10 cellular contexts compared by ENCODE assay signal in the genomic region with DNA sequence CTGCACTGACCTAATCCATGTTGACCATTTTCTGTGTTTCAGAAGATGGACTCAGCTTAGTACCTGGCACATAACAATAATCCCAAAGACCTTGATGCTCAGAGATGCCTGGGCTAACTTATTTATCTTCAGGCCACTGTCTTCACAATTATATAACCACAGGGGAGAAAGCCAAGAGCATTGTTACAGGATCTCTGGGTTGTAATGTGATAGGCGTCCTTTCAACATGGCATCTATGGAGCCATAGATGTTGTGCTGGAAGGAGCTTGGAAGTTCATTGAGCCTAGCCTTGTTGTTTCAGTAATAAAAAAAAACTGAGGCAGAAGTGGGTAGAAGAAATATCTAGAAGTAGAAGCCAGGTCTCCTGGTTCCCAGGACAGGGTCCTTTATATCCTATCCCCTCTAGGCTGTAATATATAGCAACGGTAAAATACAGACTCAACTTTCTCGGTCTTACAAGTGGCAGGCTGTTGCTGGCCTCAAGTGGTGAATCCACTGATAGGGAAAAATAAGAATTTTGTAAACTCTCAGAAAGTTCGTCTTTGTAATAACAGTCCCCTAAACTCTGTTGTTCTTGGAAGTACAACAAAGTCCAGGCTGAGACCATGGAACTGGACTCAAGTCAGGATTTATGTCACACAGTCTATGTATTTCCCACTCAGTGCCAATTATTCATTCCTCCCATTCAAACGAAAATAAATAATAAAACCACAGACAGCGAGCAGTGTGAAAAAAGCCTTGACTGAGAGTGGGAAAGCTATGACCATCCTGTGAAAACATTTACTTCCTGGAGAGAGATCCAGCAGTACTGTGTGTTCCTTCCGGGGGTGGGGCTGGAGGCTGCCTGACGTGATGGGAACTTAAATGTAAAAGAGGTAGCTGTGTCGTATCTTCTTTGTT.
DNase-seq lines count a peak whose midpoint lies in the region; ATAC-seq, FAIRE-seq and TF ChIP-seq lines count a peak whose summit lies in the region.
"Had no signal": no experiment of that assay in that cellular context is flagged by ENCODE, and none has a peak within 500 bp of the region (broad histone marks: within the 10 kb centered on the region; RNA-seq: fewer than 3 reads in every experiment).

No MANE protein-coding gene starts in this region.

- no peaks in the 10 kb centered on the region for H3K27me3 ChIP-seq in testis
- H3K27me3 ChIP-seq in Karpas-422 (ENCODE audit: low read length): no peaks in the 10 kb centered on the region

- peak overlapping the region in 1 of 2 donors; percentile 10 for H3K4me3 ChIP-seq in testis
- no peak overlapping the region for H3K4me3 ChIP-seq in Karpas-422 (ENCODE audit: low read length)

- H3K4me1 Mint-ChIP-seq in chondrocyte (ENCODE audit: low read depth): peaks cover 62% of the 10 kb centered on the region

- ATAC-seq in GM19351 (IDR thresholded peaks at IDR 0.05; ENCODE audit: unreplicated experiment): no peak

- H3K4me3 Mint-ChIP-seq in chondrocyte (ENCODE audit: unreplicated experiment): peak overlapping the region; percentile 43

- peak overlapping the region; percentile 91 for H3K27ac Mint-ChIP-seq in chondrocyte (ENCODE audit: unreplicated experiment)

- peak overlapping the region in 1 of 2 donors; percentile 44 for H3K27ac ChIP-seq in testis
- H3K27ac ChIP-seq in Karpas-422 (ENCODE audit: low read length): no peak overlapping the region

- DNase-seq in HTR-8/SVneo (ENCODE audit: insufficient read length, low spot score): peak; percentile 41
- no peak for DNase-seq in chondrocyte (ENCODE audit: low spot score)
- DNase-seq in left kidney (ENCODE audit: low read depth, low spot score): peak; percentile 72
- DNase-seq in testis: peak; percentile 61
- DNase-seq in COLO668 (lab: John Stamatoyannopoulos, UW; ENCODE audit: unreplicated experiment): no peak
- no peak for DNase-seq in Karpas-422
- DNase-seq in G401 (ENCODE audit: low spot score): no peak
- DNase-seq: RPMI8226 had no signal

- H3K9ac ChIP-seq in Karpas-422 (ENCODE audit: low read length): no peak overlapping the region

- H3K4me1 ChIP-seq in testis (peaks cover 6% of the 10 kb centered on the region), Karpas-422 (ENCODE audit: low read length) (no peaks in the 10 kb centered on the region)

- no peaks in the 10 kb centered on the region for H3K27me3 Mint-ChIP-seq in chondrocyte (ENCODE audit: low read depth)

- no peak for TF ChIP-seq POLR2A in testis (IDR thresholded peaks at IDR 0.05)

- H4K20me1 ChIP-seq in Karpas-422 (ENCODE audit: insufficient read depth, low read depth, low read length): no peaks in the 10 kb centered on the region

- no peak overlapping the region for H3K4me2 ChIP-seq in Karpas-422 (ENCODE audit: low read depth, low read length, poor library complexity, severe bottlenecking)

- H3K9me2 ChIP-seq in Karpas-422 (replicated peaks; ENCODE audit: insufficient read depth, low read length): no peaks in the 10 kb centered on the region

- H3K9me3 Mint-ChIP-seq in chondrocyte (ENCODE audit: low read depth): no peaks in the 10 kb centered on the region

- no peaks in the 10 kb centered on the region for H3K36me3 ChIP-seq in testis (ENCODE audit: low read depth, missing control alignments)
- no peaks in the 10 kb centered on the region for H3K36me3 ChIP-seq in Karpas-422 (ENCODE audit: insufficient read depth, low read length)

- TF ChIP-seq CTCF in chondrocyte (IDR thresholded peaks at IDR 0.05): peak; percentile 78
- no peak for TF ChIP-seq CTCF in testis (IDR thresholded peaks at IDR 0.05)

- H3K9me3 ChIP-seq in testis (no peaks in the 10 kb centered on the region), Karpas-422 (ENCODE audit: low read length) (no peaks in the 10 kb centered on the region)

- in situ Hi-C loops in G401 (cut with HindIII; ENCODE audit: low sequenced_read_pairs): no loop called here

- H3K36me3 Mint-ChIP-seq in chondrocyte (ENCODE audit: low read depth): no peaks in the 10 kb centered on the region

- no peaks in the 10 kb centered on the region for H3K79me2 ChIP-seq in Karpas-422 (ENCODE audit: low read length)

- no peak overlapping the region for H2AFZ ChIP-seq in Karpas-422 (ENCODE audit: low read length)

- WGBS in testis, 2 donors: 15 to 21% methylated on average over 9 of the region's 9 CpGs

- intact Hi-C loops in testis (cut with DNase I; ENCODE audit: low total_unique reads): no loop called here

- FAIRE-seq in HTR-8/SVneo (lab: Jason Lieb, UNC): no peak
- FAIRE-seq: colon had no signal

Comparison
In these comparisons a context has a peak if more than half of its experiments do, and no peak if none do; other contexts are left out.
1. DNase-seq: peak in HTR-8/SVneo (single experiment), left kidney (single experiment) and testis (single experiment); none in chondrocyte (single experiment), COLO668 (single experiment), Karpas-422 (single experiment) and G401 (single experiment).